In genomic region chr15:86857701-86858100, GRCh38 we compare ENCODE assay signal across 22 cellular contexts.
DNase-seq lines count a peak whose midpoint lies in the region; FAIRE-seq and TF ChIP-seq lines count a peak whose summit lies in the region.
"Had no signal": no experiment of that assay in that cellular context is flagged by ENCODE, and none has a peak within 500 bp of the region (broad histone marks: within the 10 kb centered on the region; RNA-seq: fewer than 3 reads in every experiment).

No MANE protein-coding gene starts in this region.

- no peaks in the 10 kb centered on the region for H3K79me2 ChIP-seq in SK-N-SH (ENCODE audit: insufficient read depth)

- H3K9me2 ChIP-seq in SK-N-SH = no peaks in the 10 kb centered on the region

- H3K9me3 Mint-ChIP-seq in neural crest cell = no peaks in the 10 kb centered on the region
- H3K9me3 Mint-ChIP-seq: CD8-positive, alpha-beta T cell had no signal

- no peak for FAIRE-seq in frontal cortex (lab: Jason Lieb, UNC)
- FAIRE-seq: A204.1, D721Med, G401.6, GM12891, GM19239 had no signal

- TF ChIP-seq EP300 in SK-N-SH (IDR thresholded peaks at IDR 0.05; ENCODE audit: borderline replicate concordance in 1 of 2, low read depth in 1 of 2, low read length in 1 of 2) = no peak

- H2BK5ac ChIP-seq in mesenchymal stem cell (ENCODE audit: low read depth, low read length, poor library complexity, severe bottlenecking) = no peak overlapping the region

- no peak overlapping the region for H3K14ac ChIP-seq in mesenchymal stem cell (ENCODE audit: low read length in 2 of 2)

- no peaks in the 10 kb centered on the region for H3K36me3 Mint-ChIP-seq in neural crest cell (ENCODE audit: low read depth)
- H3K36me3 Mint-ChIP-seq: CD14-positive monocyte; CD4-positive, CD25-positive, alpha-beta regulatory T cell; CD8-positive, alpha-beta T cell had no signal

- POLR2A ChIA-PET in SK-N-SH (lab: Yijun Ruan, JAX) = no interaction called here

- H2AFZ ChIP-seq in mesenchymal stem cell (ENCODE audit: low read depth, low read length) (no peak overlapping the region), SK-N-SH (ENCODE audit: low read depth) (no peak overlapping the region)

- no peak overlapping the region for H2BK12ac ChIP-seq in mesenchymal stem cell (ENCODE audit: low read length in 2 of 2)

- H3K4me3 ChIP-seq in mesenchymal stem cell (ENCODE audit: insufficient read depth in 1 of 2, low read depth in 1 of 2, low read length in 2 of 2) (no peak overlapping the region), SK-N-SH (ENCODE audit: low read depth in 2 of 2, low read length in 1 of 2) (no peak overlapping the region)
- H3K4me3 ChIP-seq: BLaER1 had no signal

- H2AK5ac ChIP-seq in mesenchymal stem cell (ENCODE audit: low read length, severe bottlenecking) = no peak overlapping the region

- peaks cover 8% of the 10 kb centered on the region for H3K4me1 Mint-ChIP-seq in neural crest cell
- H3K4me1 Mint-ChIP-seq: CD14-positive monocyte; CD4-positive, CD25-positive, alpha-beta regulatory T cell had no signal

- H3K18ac ChIP-seq in mesenchymal stem cell (ENCODE audit: low read depth in 1 of 2, low read length in 2 of 2) = no peak overlapping the region

- no peak overlapping the region for H3K23ac ChIP-seq in mesenchymal stem cell (ENCODE audit: low read length in 2 of 2)

- no peak overlapping the region for H3K4ac ChIP-seq in mesenchymal stem cell (ENCODE audit: low read depth in 1 of 2, low read length in 2 of 2)

- H3K9me3 ChIP-seq in mesenchymal stem cell (ENCODE audit: control insufficient read depth, low read length) = no peaks in the 10 kb centered on the region
- no peaks in the 10 kb centered on the region for H3K9me3 ChIP-seq in SK-N-SH
- H3K9me3 ChIP-seq: BE2C, BLaER1, Caco-2 had no signal

- no peak overlapping the region for H4K8ac ChIP-seq in mesenchymal stem cell (ENCODE audit: low read length)

- TF ChIP-seq CTCF in neural crest cell (conservative IDR thresholded peaks at IDR 0.05) = no peak
- no peak for TF ChIP-seq CTCF in SK-N-SH (IDR thresholded peaks at IDR 0.05)

- no peak overlapping the region for H3K4me2 ChIP-seq in mesenchymal stem cell (ENCODE audit: low read length, poor library complexity, severe bottlenecking)
- no peak overlapping the region for H3K4me2 ChIP-seq in SK-N-SH
- H3K4me2 ChIP-seq: BLaER1 had no signal

- H3F3A ChIP-seq in SK-N-SH (replicated peaks; ENCODE audit: insufficient read depth) = peaks cover 10% of the 10 kb centered on the region

- H3K27ac Mint-ChIP-seq in neural crest cell (ENCODE audit: unreplicated experiment) = peak overlapping the region; percentile 15
- H3K27ac Mint-ChIP-seq: CD14-positive monocyte; CD4-positive, CD25-positive, alpha-beta regulatory T cell; CD8-positive, alpha-beta T cell had no signal

- H3K4me1 ChIP-seq in mesenchymal stem cell (ENCODE audit: control insufficient read depth, insufficient read depth, low read depth, low read length) (no peaks in the 10 kb centered on the region), SK-N-SH (ENCODE audit: control insufficient read depth in 1 of 2, insufficient read depth in 2 of 2, low read depth in 1 of 2, low read length in 1 of 2) (peaks cover 0 to 18% of the 10 kb centered on the region in 2 experiments; a peak in 2 of 4 replicates)
- H3K4me1 ChIP-seq: BLaER1, Caco-2 had no signal

- H4K91ac ChIP-seq in mesenchymal stem cell (ENCODE audit: low read length) = no peak overlapping the region

- 91% methylated on average over 3 of the region's 4 CpGs for WGBS in mesenchymal stem cell
- 71% methylated on average over 4 of the region's 4 CpGs for WGBS in SK-N-SH (ENCODE audit: low lambda C conversion rate)

- H3K27me3 Mint-ChIP-seq in neural crest cell (ENCODE audit: low read depth) = no peaks in the 10 kb centered on the region
- H3K27me3 Mint-ChIP-seq: CD4-positive, CD25-positive, alpha-beta regulatory T cell had no signal

- no peaks in the 10 kb centered on the region for H3K79me1 ChIP-seq in mesenchymal stem cell (replicated peaks; ENCODE audit: low read length, poor library complexity, severe bottlenecking)

- H3K36me3 ChIP-seq in mesenchymal stem cell (ENCODE audit: control insufficient read depth in 1 of 2, insufficient read depth in 2 of 2, low read depth in 1 of 2, low read length in 2 of 2) (no peaks in the 10 kb centered on the region), SK-N-SH (replicated peaks in 1 of 2; ENCODE audit: control insufficient read depth in 1 of 2, insufficient read depth in 2 of 2, low read length in 1 of 2) (no peaks in the 10 kb centered on the region)
- H3K36me3 ChIP-seq: BE2C, BLaER1 had no signal

- CTCF ChIA-PET in SK-N-SH (lab: Yijun Ruan, JAX) = no interaction called here

- no peak overlapping the region for H2BK15ac ChIP-seq in mesenchymal stem cell (ENCODE audit: low read depth, poor library complexity, severe bottlenecking)

- no peak overlapping the region for H3K4me3 Mint-ChIP-seq in neural crest cell
- H3K4me3 Mint-ChIP-seq: CD14-positive monocyte; CD4-positive, CD25-positive, alpha-beta regulatory T cell; CD8-positive, alpha-beta T cell had no signal

- H3K9ac ChIP-seq in mesenchymal stem cell (ENCODE audit: low read length) (no peak overlapping the region), SK-N-SH (no peak overlapping the region)
- H3K9ac ChIP-seq: BLaER1 had no signal

- no peaks in the 10 kb centered on the region for H4K20me1 ChIP-seq in SK-N-SH (ENCODE audit: insufficient read depth)
- H4K20me1 ChIP-seq: BLaER1 had no signal

- DNase-seq in astrocyte of the hippocampus (ENCODE audit: low read depth, low spot score) (peak; percentile 52), neural crest cell (ENCODE audit: low read depth, low spot score) (no peak), mesenchymal stem cell (no peak), SK-N-SH (no peak), frontal cortex (ENCODE audit: low spot score in 2 of 2) (no peak)
- DNase-seq: 8988T; ACHN; BE2C; C1 segment of cervical spinal cord; Caco-2; Calu3; CD4-positive, CD25-positive, alpha-beta regulatory T cell; CD8-positive, alpha-beta T cell; DMS79 treated with DMSO at 0.1 percent for 48 hours; GF-D8 had no signal

- H3K27ac ChIP-seq in mesenchymal stem cell (ENCODE audit: low read length, poor library complexity, severe bottlenecking) (no peak overlapping the region), SK-N-SH (ENCODE audit: low read depth in 2 of 2, low read length in 1 of 2) (no peak overlapping the region)
- H3K27ac ChIP-seq: BLaER1 had no signal

- no peak overlapping the region for H2BK120ac ChIP-seq in mesenchymal stem cell (ENCODE audit: low read depth, low read length)

- no peak for TF ChIP-seq RAD21 in SK-N-SH (IDR thresholded peaks at IDR 0.05; ENCODE audit: low read length)

- H3K27me3 ChIP-seq in mesenchymal stem cell (ENCODE audit: control insufficient read depth in 1 of 2, insufficient read depth in 1 of 2, low read length in 2 of 2) = no peaks in the 10 kb centered on the region
- no peaks in the 10 kb centered on the region for H3K27me3 ChIP-seq in SK-N-SH (ENCODE audit: insufficient read depth)
- H3K27me3 ChIP-seq: BE2C, BLaER1 had no signal

TF ChIP-seq in SK-N-SH, 30 proteins besides CTCF, POLR2A, EP300 and RAD21:
- TF ChIP-seq REST (IDR thresholded peaks at IDR 0.05; ENCODE audit: low read depth, low read length) = no peak
- TF ChIP-seq TEAD4 (IDR thresholded peaks at IDR 0.05; ENCODE audit: borderline replicate concordance, insufficient read depth) = no peak
- no peak for TF ChIP-seq NFIC (IDR thresholded peaks at IDR 0.05; ENCODE audit: borderline replicate concordance)
- TF ChIP-seq EZH2phosphoT487 (IDR thresholded peaks at IDR 0.05; ENCODE audit: borderline replicate concordance, low read depth) = no peak
- no peak for TF ChIP-seq ELF1 (IDR thresholded peaks at IDR 0.05)
- no peak for TF ChIP-seq PBX3 (IDR thresholded peaks at IDR 0.05)
